Comparison of ENCODE assay signal across 2 cellular contexts in genomic region chr1:221284028-221284427, GRCh38.
TF ChIP-seq lines count a peak whose summit lies in the region.

No MANE protein-coding gene starts in this region.

TF ChIP-seq in IMR-90, 13 proteins besides CTCF, POLR2A, EP300 and RAD21 (continued from another document):
- TF ChIP-seq, protein P1, sequence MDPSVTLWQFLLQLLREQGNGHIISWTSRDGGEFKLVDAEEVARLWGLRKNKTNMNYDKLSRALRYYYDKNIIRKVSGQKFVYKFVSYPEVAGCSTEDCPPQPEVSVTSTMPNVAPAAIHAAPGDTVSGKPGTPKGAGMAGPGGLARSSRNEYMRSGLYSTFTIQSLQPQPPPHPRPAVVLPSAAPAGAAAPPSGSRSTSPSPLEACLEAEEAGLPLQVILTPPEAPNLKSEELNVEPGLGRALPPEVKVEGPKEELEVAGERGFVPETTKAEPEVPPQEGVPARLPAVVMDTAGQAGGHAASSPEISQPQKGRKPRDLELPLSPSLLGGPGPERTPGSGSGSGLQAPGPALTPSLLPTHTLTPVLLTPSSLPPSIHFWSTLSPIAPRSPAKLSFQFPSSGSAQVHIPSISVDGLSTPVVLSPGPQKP (IDR thresholded peaks at IDR 0.05; ENCODE audit: borderline replicate concordance, low read depth, low read length): no peak

TF ChIP-seq in SK-N-SH, 30 proteins besides CTCF, POLR2A, EP300 and RAD21:
- TF ChIP-seq, protein P2, sequence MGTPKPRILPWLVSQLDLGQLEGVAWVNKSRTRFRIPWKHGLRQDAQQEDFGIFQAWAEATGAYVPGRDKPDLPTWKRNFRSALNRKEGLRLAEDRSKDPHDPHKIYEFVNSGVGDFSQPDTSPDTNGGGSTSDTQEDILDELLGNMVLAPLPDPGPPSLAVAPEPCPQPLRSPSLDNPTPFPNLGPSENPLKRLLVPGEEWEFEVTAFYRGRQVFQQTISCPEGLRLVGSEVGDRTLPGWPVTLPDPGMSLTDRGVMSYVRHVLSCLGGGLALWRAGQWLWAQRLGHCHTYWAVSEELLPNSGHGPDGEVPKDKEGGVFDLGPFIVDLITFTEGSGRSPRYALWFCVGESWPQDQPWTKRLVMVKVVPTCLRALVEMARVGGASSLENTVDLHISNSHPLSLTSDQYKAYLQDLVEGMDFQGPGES (IDR thresholded peaks at IDR 0.05; ENCODE audit: low read depth, low read length): no peak
- TF ChIP-seq NFIC (IDR thresholded peaks at IDR 0.05; ENCODE audit: borderline replicate concordance): peak; percentile 79
- TF ChIP-seq REST (IDR thresholded peaks at IDR 0.05; ENCODE audit: low read depth, low read length): no peak
